Comparison of ENCODE assay signal across 8 cellular contexts in the genomic region with DNA sequence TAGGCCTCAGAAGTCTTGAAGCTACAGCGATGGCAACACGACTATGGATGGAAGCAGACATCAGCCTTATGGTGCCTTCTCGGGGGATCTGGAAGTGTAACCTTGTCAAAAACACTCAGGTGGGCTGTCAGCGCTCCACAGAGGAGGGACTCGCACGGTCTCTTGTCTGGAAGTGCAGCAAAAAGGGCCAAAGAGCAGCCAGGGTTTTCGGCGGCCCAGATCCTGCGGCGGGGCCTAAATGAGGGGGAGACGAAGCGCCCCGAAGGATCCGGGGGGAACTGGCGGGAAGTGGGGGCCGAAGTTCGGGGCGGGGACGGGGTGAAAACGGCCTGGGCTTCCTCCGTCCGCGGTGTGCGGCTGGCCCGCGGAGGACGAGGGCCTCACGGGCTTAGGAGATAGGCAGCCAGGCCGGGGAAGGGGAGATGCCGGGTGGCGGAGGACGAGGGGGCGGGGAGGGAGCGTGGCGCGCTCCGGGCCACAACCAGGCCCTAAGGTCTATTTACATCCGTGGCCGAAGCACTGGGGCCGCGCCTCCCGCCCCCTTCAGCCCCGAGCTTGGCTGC. TPM values are rescaled to one million over a fixed set of nuclear protein-coding genes. Genes with fewer than 3 reads are reported as not detected.
A peak's percentile ranks its signal among the peaks of the same experiment; 100 is the strongest.
DNase-seq lines count a peak whose midpoint lies in the region; ATAC-seq and TF ChIP-seq lines count a peak whose summit lies in the region.

No MANE protein-coding gene starts in this region.

- peak overlapping the region; percentile 94 for H3K4me2 ChIP-seq in DND-41 (ENCODE audit: insufficient read depth, low read length)
- peak overlapping the region; percentile 93 for H3K4me2 ChIP-seq in mesenchymal stem cell (ENCODE audit: low read length, poor library complexity, severe bottlenecking)

- ATAC-seq in DND-41 (ENCODE audit: insufficient read depth, low read depth) = peak; percentile 3
- ATAC-seq in HG03280 (IDR thresholded peaks at IDR 0.05; ENCODE audit: unreplicated experiment) = peak; percentile 6
- ATAC-seq in body of pancreas = no peak
- no peak for ATAC-seq in HG02938 (IDR thresholded peaks at IDR 0.05; ENCODE audit: unreplicated experiment)
- no peak for ATAC-seq in GM19467 (IDR thresholded peaks at IDR 0.05; ENCODE audit: unreplicated experiment)

- TF ChIP-seq CTCF in DND-41 (IDR thresholded peaks at IDR 0.05; ENCODE audit: borderline replicate concordance, extremely low read depth, low read length, poor library complexity, severe bottlenecking) = no peak
- no peak for TF ChIP-seq CTCF in body of pancreas (IDR thresholded peaks at IDR 0.05)
- TF ChIP-seq CTCF in GM10266 (IDR thresholded peaks at IDR 0.05; ENCODE audit: control insufficient read depth, insufficient read depth, low read depth, missing control alignments) = no peak

- TF ChIP-seq POLR2A in body of pancreas (IDR thresholded peaks at IDR 0.05) = no peak

- H3K79me1 ChIP-seq in mesenchymal stem cell (replicated peaks; ENCODE audit: low read length, poor library complexity, severe bottlenecking) = peaks cover 10% of the 10 kb centered on the region

- H3K36me3 ChIP-seq in DND-41 (ENCODE audit: insufficient read depth, low read length) (peaks cover 40% of the 10 kb centered on the region), body of pancreas (replicated peaks in 1 of 2; ENCODE audit: insufficient read depth in 1 of 2, low read depth in 2 of 2) (no peaks in the 10 kb centered on the region), mesenchymal stem cell (ENCODE audit: control insufficient read depth in 1 of 2, insufficient read depth in 2 of 2, low read depth in 1 of 2, low read length in 2 of 2) (peaks cover 15 to 20% of the 10 kb centered on the region in 2 experiments)

- peak overlapping the region; percentile 95 for H3K9ac ChIP-seq in DND-41 (ENCODE audit: low read depth, low read length)
- H3K9ac ChIP-seq in mesenchymal stem cell (ENCODE audit: low read length) = peak overlapping the region; percentile 94

- DNase-seq in DND-41 (no peak), body of pancreas (no peak), mesenchymal stem cell (no peak), GM10266 (ENCODE audit: extremely low spot score) (no peak), hippocampal formation (lab: John Stamatoyannopoulos, UW) (no peak)

- intact Hi-C loops in body of pancreas (cut with DNase I) = no loop called here

- peak overlapping the region; percentile 54 for H2BK15ac ChIP-seq in mesenchymal stem cell (ENCODE audit: low read depth, poor library complexity, severe bottlenecking)

- no peak overlapping the region for H2AK5ac ChIP-seq in mesenchymal stem cell (ENCODE audit: low read length, severe bottlenecking)

- peak overlapping the region; percentile 26 to 96 for H3K23ac ChIP-seq in mesenchymal stem cell (ENCODE audit: low read length in 2 of 2)

- peak overlapping the region; percentile 93 to 96 for H3K4ac ChIP-seq in mesenchymal stem cell (ENCODE audit: low read depth in 1 of 2, low read length in 2 of 2)

- H2BK12ac ChIP-seq in mesenchymal stem cell (ENCODE audit: low read length in 2 of 2) = no peak overlapping the region

- H2AFZ ChIP-seq in DND-41 (ENCODE audit: low read depth, low read length) = peak overlapping the region; percentile 83
- peak overlapping the region; percentile 67 for H2AFZ ChIP-seq in mesenchymal stem cell (ENCODE audit: low read depth, low read length)

- peak overlapping the region; percentile 92 for H4K91ac ChIP-seq in mesenchymal stem cell (ENCODE audit: low read length)

- H4K8ac ChIP-seq in mesenchymal stem cell (ENCODE audit: low read length) = peak overlapping the region; percentile 45

- peak overlapping the region; percentile 42 for H2BK120ac ChIP-seq in mesenchymal stem cell (ENCODE audit: low read depth, low read length)

- H3K14ac ChIP-seq in mesenchymal stem cell (ENCODE audit: low read length in 2 of 2) = peak overlapping the region in 1 of 2 experiments; percentile 62

- H3K27ac ChIP-seq in DND-41 (ENCODE audit: low read length) (peak overlapping the region; percentile 89), body of pancreas (peak overlapping the region; percentile 78 to 89 (median 88)), mesenchymal stem cell (ENCODE audit: low read length, poor library complexity, severe bottlenecking) (no peak overlapping the region)

- H3K79me2 ChIP-seq in DND-41 (ENCODE audit: insufficient read depth, low read length) = peaks cover 89% of the 10 kb centered on the region

- H3K4me1 ChIP-seq in DND-41 (ENCODE audit: insufficient read depth, low read length) (peaks cover 66% of the 10 kb centered on the region), body of pancreas (peaks cover 50% of the 10 kb centered on the region), mesenchymal stem cell (ENCODE audit: control insufficient read depth, insufficient read depth, low read depth, low read length) (peaks cover 29% of the 10 kb centered on the region)

- H2BK5ac ChIP-seq in mesenchymal stem cell (ENCODE audit: low read depth, low read length, poor library complexity, severe bottlenecking) = no peak overlapping the region

- H3K27me3 ChIP-seq in DND-41 (ENCODE audit: insufficient read depth, low read length, poor library complexity) (no peaks in the 10 kb centered on the region), body of pancreas (no peaks in the 10 kb centered on the region), mesenchymal stem cell (ENCODE audit: control insufficient read depth in 1 of 2, insufficient read depth in 1 of 2, low read length in 2 of 2) (no peaks in the 10 kb centered on the region)

- peak overlapping the region; percentile 85 to 96 for H3K18ac ChIP-seq in mesenchymal stem cell (ENCODE audit: low read depth in 1 of 2, low read length in 2 of 2)

- no peaks in the 10 kb centered on the region for H3K9me3 ChIP-seq in DND-41 (ENCODE audit: insufficient read depth, low read length, severe bottlenecking)
- H3K9me3 ChIP-seq in body of pancreas = no peaks in the 10 kb centered on the region
- no peaks in the 10 kb centered on the region for H3K9me3 ChIP-seq in mesenchymal stem cell (ENCODE audit: control insufficient read depth, low read length)

- H4K20me1 ChIP-seq in DND-41 (ENCODE audit: insufficient read depth, low read length) = peaks cover 54% of the 10 kb centered on the region

- WGBS in body of pancreas, 2 donors = 0 to 1% methylated on average over 14 to 42 of the region's 43 CpGs
- WGBS in mesenchymal stem cell = 1% methylated on average over 42 of the region's 43 CpGs

- H3K4me3 ChIP-seq in DND-41 (ENCODE audit: low read depth in 1 of 2, low read length in 2 of 2) (peak overlapping the region; percentile 76 to 96), body of pancreas (peak overlapping the region; percentile 95 to 100), mesenchymal stem cell (ENCODE audit: insufficient read depth in 1 of 2, low read depth in 1 of 2, low read length in 2 of 2) (peak overlapping the region; percentile 81 to 97)

RNA-seq across cellular contexts. Expression of gene RANBP3, which starts 0.6 kb away (rescaled TPM):
- 10 to 100 TPM; 62.0 to 90.0 TPM for total RNA-seq in body of pancreas
- 80.2 TPM for polyA plus RNA-seq in mesenchymal stem cell (2013, experiment 1 of 2)
- polyA plus RNA-seq in mesenchymal stem cell (2013, experiment 2 of 2) = 75.1 TPM

Comparison
In these comparisons a context has a peak if more than half of its experiments do, and no peak if none do; other contexts are left out.
1. ATAC-seq: peak in DND-41 (single experiment) and HG03280 (single experiment); none in body of pancreas (single experiment), HG02938 (single experiment) and GM19467 (single experiment).
2. Peak in every context shown above with its lines, with median percentiles within 50 percentile points of each other: H3K4me3 ChIP-seq.